Comparison of ENCODE assay signal across 12 cellular contexts in genomic region chr1:201721131-201722049, GRCh38.
DNase-seq lines count a peak whose midpoint lies in the region; ATAC-seq and TF ChIP-seq lines count a peak whose summit lies in the region.
"Had no signal": no experiment of that assay in that cellular context is flagged by ENCODE, and none has a peak within 500 bp of the region (broad histone marks: within the 10 kb centered on the region; RNA-seq: fewer than 3 reads in every experiment).

No MANE protein-coding gene starts in this region.

- H4K20me1 ChIP-seq in osteoblast (ENCODE audit: insufficient read depth, low read length): peaks cover 7% of the 10 kb centered on the region

- no peaks in the 10 kb centered on the region for H3K27me3 Mint-ChIP-seq in activated naive CD4-positive, alpha-beta T cell treated with anti-CD3 and anti-CD28 coated beads for 36 hours (ENCODE audit: low read depth)

- peak overlapping the region; percentile 9 for H3K4me2 ChIP-seq in osteoblast (ENCODE audit: insufficient read depth, low read length)

- H3K27me3 ChIP-seq in Panc1 (ENCODE audit: control insufficient read depth, insufficient read depth, low read length) (no peaks in the 10 kb centered on the region), esophagus muscularis mucosa (no peaks in the 10 kb centered on the region), osteoblast (ENCODE audit: insufficient read depth, low read length) (no peaks in the 10 kb centered on the region)

- no peak for TF ChIP-seq CTCF in AG10803 (conservative IDR thresholded peaks at IDR 0.05; ENCODE audit: low read length)
- no peak for TF ChIP-seq CTCF in Panc1 (IDR thresholded peaks at IDR 0.05)
- TF ChIP-seq CTCF in esophagus muscularis mucosa (IDR thresholded peaks at IDR 0.05): no peak
- TF ChIP-seq CTCF in osteoblast (IDR thresholded peaks at IDR 0.05; ENCODE audit: extremely low read depth, low read depth, low read length): no peak

- H3K36me3 ChIP-seq in Panc1 (ENCODE audit: control insufficient read depth, insufficient read depth, low read length): no peaks in the 10 kb centered on the region
- peaks cover 0 to 15% (median 6%) of the 10 kb centered on the region in 4 donors for H3K36me3 ChIP-seq in esophagus muscularis mucosa
- H3K36me3 ChIP-seq in osteoblast (ENCODE audit: insufficient read depth, low read length): peaks cover 63% of the 10 kb centered on the region

- BruUV-seq in Panc1 (replicated peaks; lab: Mats Ljungman, UMichigan): no TSS peak

- peaks cover 36% of the 10 kb centered on the region for H3K4me1 ChIP-seq in Panc1 (ENCODE audit: control insufficient read depth, insufficient read depth, low read length)
- H3K4me1 ChIP-seq in esophagus muscularis mucosa: peaks cover 70 to 79% (median 75%) of the 10 kb centered on the region in 4 donors
- H3K4me1 ChIP-seq in osteoblast (ENCODE audit: insufficient read depth, low read length): peaks cover 58% of the 10 kb centered on the region

- no peaks in the 10 kb centered on the region for H3K36me3 Mint-ChIP-seq in activated naive CD4-positive, alpha-beta T cell treated with anti-CD3 and anti-CD28 coated beads for 36 hours (ENCODE audit: low read depth)
- H3K36me3 Mint-ChIP-seq: IgD-negative memory B cell had no signal

- no peaks in the 10 kb centered on the region for H3K4me1 Mint-ChIP-seq in activated naive CD4-positive, alpha-beta T cell treated with anti-CD3 and anti-CD28 coated beads for 36 hours (ENCODE audit: low read depth)
- H3K4me1 Mint-ChIP-seq: activated CD4-positive, alpha-beta T cell treated with anti-CD3 and anti-CD28 coated beads, Interleukin-2, amount 10 ng/mL, durations not matched to agents 7 days and 5 days; CD8-positive, alpha-beta memory T cell had no signal

- H3K9me3 ChIP-seq in Panc1 (ENCODE audit: control insufficient read depth, insufficient read depth, low read depth, low read length) (no peaks in the 10 kb centered on the region), esophagus muscularis mucosa (no peaks in the 10 kb centered on the region), osteoblast (ENCODE audit: low read depth, low read length) (no peaks in the 10 kb centered on the region)

- 53% methylated on average over 12 of the region's 12 CpGs for WGBS in esophagus muscularis mucosa

- peak; percentile 81 for ATAC-seq in Panc1
- no peak for ATAC-seq in GM19395 (IDR thresholded peaks at IDR 0.05; ENCODE audit: unreplicated experiment)

- POLR2A ChIA-PET in Panc1 (lab: Charles Lee): interaction anchor here (1.7 kb wide), 1 partner anchor 18 kb away, joined by 7 read pairs; no protein-coding TSS in a partner anchor

- H3K27ac Mint-ChIP-seq in activated naive CD4-positive, alpha-beta T cell treated with anti-CD3 and anti-CD28 coated beads for 36 hours: no peak overlapping the region
- H3K27ac Mint-ChIP-seq: activated CD4-positive, alpha-beta T cell treated with anti-CD3 and anti-CD28 coated beads, Interleukin-2, amount 10 ng/mL, durations not matched to agents 7 days and 5 days had no signal

- H3K27ac ChIP-seq in Panc1 (ENCODE audit: low read length) (peak overlapping the region; percentile 81), esophagus muscularis mucosa (replicated peaks in 1 of 4) (peak overlapping the region; percentile 69 to 86 (median 76)), osteoblast (ENCODE audit: low read depth, low read length) (peak overlapping the region; percentile 80)

- no peaks in the 10 kb centered on the region for H3K9me3 Mint-ChIP-seq in activated naive CD4-positive, alpha-beta T cell treated with anti-CD3 and anti-CD28 coated beads for 36 hours
- H3K9me3 Mint-ChIP-seq: activated CD4-positive, alpha-beta T cell treated with anti-CD3 and anti-CD28 coated beads, Interleukin-2, amount 10 ng/mL, durations not matched to agents 7 days and 5 days; CD8-positive, alpha-beta memory T cell; IgD-negative memory B cell had no signal

- DNase-seq in AG10803 (ENCODE audit: low read depth) (peak; percentile 61), Panc1 (ENCODE audit: low read depth, low spot score) (no peak), esophagus muscularis mucosa (ENCODE audit: extremely low spot score) (no peak), osteoblast (ENCODE audit: insufficient read length, low spot score, missing footprints) (peak; percentile 90), SKM-1 treated with dmso at 0.1 percent for 144 hours (lab: John Stamatoyannopoulos, UW; ENCODE audit: unreplicated experiment) (no peak), COLO829 (ENCODE audit: low spot score) (no peak)
- DNase-seq in activated naive CD4-positive, alpha-beta T cell treated with anti-CD3 and anti-CD28 coated beads for 36 hours: no peak
- DNase-seq: activated CD4-positive, alpha-beta T cell treated with anti-CD3 and anti-CD28 coated beads, Interleukin-2, amount 10 ng/mL, durations not matched to agents 7 days and 5 days; CD8-positive, alpha-beta memory T cell; NK-92 treated with Interleukin-12 subunit alpha and Interleukin-12 subunit beta, amount 100 ng/mL, for 24 hours had no signal

- CTCF ChIA-PET in Panc1 (lab: Charles Lee): interaction anchor here (0.5 to 1.0 kb wide), 4 partner anchors 12 to 174 kb away, joined by 3 to 6 read pairs (median 4); no protein-coding TSS in a partner anchor
- CTCF ChIA-PET in activated naive CD4-positive, alpha-beta T cell treated with anti-CD3 and anti-CD28 coated beads for 36 hours (lab: Charles Lee): interaction anchor here (0.9 to 1.4 kb wide), 2 partner anchors 12 to 16 kb away, joined by 5 to 8 read pairs; no protein-coding TSS in a partner anchor

- no peak overlapping the region for H3K4me3 Mint-ChIP-seq in activated naive CD4-positive, alpha-beta T cell treated with anti-CD3 and anti-CD28 coated beads for 36 hours
- H3K4me3 Mint-ChIP-seq: activated CD4-positive, alpha-beta T cell treated with anti-CD3 and anti-CD28 coated beads, Interleukin-2, amount 10 ng/mL, durations not matched to agents 7 days and 5 days; CD8-positive, alpha-beta memory T cell had no signal

- H3K4me3 ChIP-seq in AG10803 (ENCODE audit: low read length): no peak overlapping the region
- H3K4me3 ChIP-seq in Panc1 (ENCODE audit: low read depth in 2 of 2, low read length in 2 of 2): peak overlapping the region in 1 of 2 experiments; percentile 13; a peak in 2 of 4 replicates
- no peak overlapping the region for H3K4me3 ChIP-seq in esophagus muscularis mucosa
- no peak overlapping the region for H3K4me3 ChIP-seq in osteoblast (ENCODE audit: insufficient read depth, low read length)

- intact Hi-C loops in Panc1 (cut with micrococcal nuclease; ENCODE audit: unreplicated experiment): no loop called here
- intact Hi-C loops in esophagus muscularis mucosa (cut with DNase I): no loop called here
- intact Hi-C loops in activated naive CD4-positive, alpha-beta T cell treated with anti-CD3 and anti-CD28 coated beads for 36 hours (cut with micrococcal nuclease): no loop called here

- no peak overlapping the region for H2AFZ ChIP-seq in osteoblast (ENCODE audit: low read length)

- no peak for TF ChIP-seq EP300 in esophagus muscularis mucosa (IDR thresholded peaks at IDR 0.05)

- no peak for TF ChIP-seq POLR2A in esophagus muscularis mucosa (IDR thresholded peaks at IDR 0.05; ENCODE audit: low read depth)

- peaks cover 96% of the 10 kb centered on the region for H3K79me2 ChIP-seq in osteoblast (ENCODE audit: insufficient read depth, low read length)

- in situ Hi-C loops in Panc1 (cut with HindIII; ENCODE audit: low pct_unique_long_range_greater_than_20kb, low sequenced_read_pairs): no loop called here

Comparison
In these comparisons a context has a peak if more than half of its experiments do, and no peak if none do; other contexts are left out.
1. DNase-seq: peak in AG10803 (single experiment) and osteoblast (single experiment); none in Panc1 (single experiment), esophagus muscularis mucosa (single experiment), activated naive CD4-positive, alpha-beta T cell treated with anti-CD3 and anti-CD28 coated beads for 36 hours (single experiment), SKM-1 treated with dmso at 0.1 percent for 144 hours (single experiment) and COLO829 (single experiment).
2. Peak in every context shown above with its lines, with median percentiles within 50 percentile points of each other: H3K27ac ChIP-seq.